Comparison of ENCODE assay signal across 16 cellular contexts in genomic region chr9:9753266-9753665, GRCh38.
"Had no signal": no experiment of that assay in that cellular context is flagged by ENCODE, and none has a peak within 500 bp of the region (broad histone marks: within the 10 kb centered on the region; RNA-seq: fewer than 3 reads in every experiment).

No MANE protein-coding gene starts in this region.

- H3K36me3 ChIP-seq: ascending aorta, prostate gland, right lobe of liver, spleen, upper lobe of left lung had no signal

- H3K9me3 ChIP-seq: ascending aorta, prostate gland, right lobe of liver, spleen, upper lobe of left lung had no signal

- H3K27me3 ChIP-seq: ascending aorta, dorsolateral prefrontal cortex, right lobe of liver, spleen, upper lobe of left lung had no signal

- DNase-seq: activated CD4-positive, alpha-beta memory T cell treated with anti-CD3 and anti-CD28 coated beads, Interleukin-2, amount 10 ng/mL, durations not matched to agents 7 days and 5 days; activated CD8-positive, alpha-beta memory T cell treated with anti-CD3 and anti-CD28 coated beads, Interleukin-2, amount 50 U/mL, for 4 hours; activated naive CD4-positive, alpha-beta T cell; dorsolateral prefrontal cortex; glutamatergic neuron; naive thymus-derived CD8-positive, alpha-beta T cell; nucleus accumbens; spleen; stimulated activated CD4-positive, alpha-beta T cell treated with anti-CD3 and anti-CD28 coated beads, Interleukin-2, amount 100 ng/mL, for 24 hours; stimulated activated naive B cell treated with anti-CD40 and anti-IgM and Interleukin-4, amounts not matched to agents 10 μg/mL and 1 μg/mL and 100 μg/mL, for 72 hours; T-helper 9 cell; upper lobe of left lung had no signal

- H3K4me1 ChIP-seq: prostate gland, spleen, upper lobe of left lung had no signal

- H3K4me3 ChIP-seq: ascending aorta, prostate gland, right lobe of liver, spleen, upper lobe of left lung had no signal

- H3K27ac ChIP-seq: ascending aorta, dorsolateral prefrontal cortex, spleen, upper lobe of left lung, VCaP had no signal
